ENCODE assay signal across 10 cellular contexts in genomic region chr6:42339991-42340401, GRCh38.
DNase-seq lines count a peak whose midpoint lies in the region; ATAC-seq and TF ChIP-seq lines count a peak whose summit lies in the region.
"Had no signal": no experiment of that assay in that cellular context is flagged by ENCODE, and none has a peak within 500 bp of the region (broad histone marks: within the 10 kb centered on the region; RNA-seq: fewer than 3 reads in every experiment).

No MANE protein-coding gene starts in this region.

- no peaks in the 10 kb centered on the region for H3K9me3 ChIP-seq in vagina
- no peaks in the 10 kb centered on the region for H3K9me3 ChIP-seq in colonic mucosa
- no peaks in the 10 kb centered on the region for H3K9me3 ChIP-seq in A673 (ENCODE audit: low read depth, low read length, poor library complexity, severe bottlenecking)
- H3K9me3 ChIP-seq in mucosa of descending colon, result no peaks in the 10 kb centered on the region
- H3K9me3 ChIP-seq: stomach had no signal

- H3K4me3 Mint-ChIP-seq in activated naive CD4-positive, alpha-beta T cell treated with anti-CD3 and anti-CD28 coated beads for 36 hours, result no peak overlapping the region
- peak overlapping the region; percentile 57 for H3K4me3 Mint-ChIP-seq in activated naive CD4-positive, alpha-beta T cell treated with anti-CD3 and anti-CD28 coated beads, Interleukin-2, amount 50 U/mL, for 24 hours
- H3K4me3 Mint-ChIP-seq: nephron had no signal

- ATAC-seq in HG03280 (IDR thresholded peaks at IDR 0.05; ENCODE audit: unreplicated experiment) (peak; percentile 68), mucosa of descending colon (no peak)

- no peaks in the 10 kb centered on the region for H3K9me3 Mint-ChIP-seq in activated naive CD4-positive, alpha-beta T cell treated with anti-CD3 and anti-CD28 coated beads for 36 hours
- H3K9me3 Mint-ChIP-seq in activated naive CD4-positive, alpha-beta T cell treated with anti-CD3 and anti-CD28 coated beads, Interleukin-2, amount 50 U/mL, for 24 hours, result no peaks in the 10 kb centered on the region
- H3K9me3 Mint-ChIP-seq: nephron had no signal

- H3K27me3 Mint-ChIP-seq in activated naive CD4-positive, alpha-beta T cell treated with anti-CD3 and anti-CD28 coated beads for 36 hours (ENCODE audit: low read depth), result no peaks in the 10 kb centered on the region
- H3K27me3 Mint-ChIP-seq in activated naive CD4-positive, alpha-beta T cell treated with anti-CD3 and anti-CD28 coated beads, Interleukin-2, amount 50 U/mL, for 24 hours, result no peaks in the 10 kb centered on the region

- no peak for TF ChIP-seq POLR2A in vagina (IDR thresholded peaks at IDR 0.05)

- peak overlapping the region; percentile 61 for H3K27ac Mint-ChIP-seq in activated naive CD4-positive, alpha-beta T cell treated with anti-CD3 and anti-CD28 coated beads for 36 hours
- H3K27ac Mint-ChIP-seq in activated naive CD4-positive, alpha-beta T cell treated with anti-CD3 and anti-CD28 coated beads, Interleukin-2, amount 50 U/mL, for 24 hours, result peak overlapping the region; percentile 78
- H3K27ac Mint-ChIP-seq: nephron had no signal

- TF ChIP-seq CTCF in vagina (IDR thresholded peaks at IDR 0.05) (no peak), colonic mucosa (IDR thresholded peaks at IDR 0.05) (no peak), A673 (conservative IDR thresholded peaks at IDR 0.05; ENCODE audit: low read depth, low read length) (no peak), mucosa of descending colon (IDR thresholded peaks at IDR 0.05) (no peak)

- POLR2A ChIA-PET in A673 (lab: Charles Lee; ENCODE audit: low non-redundant PET), result interaction anchor here (0.6 kb wide), 1 partner anchor 44 kb away, joined by 3 read pairs; no protein-coding TSS in a partner anchor

- H3K9ac ChIP-seq in colonic mucosa (ENCODE audit: low read depth in 2 of 2, low read length in 2 of 2), result no peak overlapping the region

- H3K27ac ChIP-seq in vagina (peak overlapping the region; percentile 23), colonic mucosa (no peak overlapping the region), A673 (ENCODE audit: low read depth, low read length, poor library complexity, severe bottlenecking) (no peak overlapping the region)
- H3K27ac ChIP-seq: stomach had no signal

- H3K4me1 ChIP-seq in vagina, result peaks cover 25% of the 10 kb centered on the region
- no peaks in the 10 kb centered on the region for H3K4me1 ChIP-seq in colonic mucosa
- H3K4me1 ChIP-seq in A673 (ENCODE audit: insufficient read depth, low read length, poor library complexity, severe bottlenecking), result no peaks in the 10 kb centered on the region
- no peaks in the 10 kb centered on the region for H3K4me1 ChIP-seq in mucosa of descending colon (ENCODE audit: low read depth)

- H3K4me3 ChIP-seq in vagina (no peak overlapping the region), colonic mucosa (no peak overlapping the region), A673 (ENCODE audit: low read depth, low read length, poor library complexity, severe bottlenecking) (no peak overlapping the region), mucosa of descending colon (no peak overlapping the region)
- H3K4me3 ChIP-seq: stomach had no signal

- peaks cover 47% of the 10 kb centered on the region for H3K4me1 Mint-ChIP-seq in activated naive CD4-positive, alpha-beta T cell treated with anti-CD3 and anti-CD28 coated beads for 36 hours (ENCODE audit: low read depth)
- peaks cover 55% of the 10 kb centered on the region for H3K4me1 Mint-ChIP-seq in activated naive CD4-positive, alpha-beta T cell treated with anti-CD3 and anti-CD28 coated beads, Interleukin-2, amount 50 U/mL, for 24 hours
- H3K4me1 Mint-ChIP-seq: nephron had no signal

- H3K36me3 Mint-ChIP-seq in activated naive CD4-positive, alpha-beta T cell treated with anti-CD3 and anti-CD28 coated beads for 36 hours (ENCODE audit: low read depth), result no peaks in the 10 kb centered on the region
- peaks cover 12% of the 10 kb centered on the region for H3K36me3 Mint-ChIP-seq in activated naive CD4-positive, alpha-beta T cell treated with anti-CD3 and anti-CD28 coated beads, Interleukin-2, amount 50 U/mL, for 24 hours

- intact Hi-C loops in activated naive CD4-positive, alpha-beta T cell treated with anti-CD3 and anti-CD28 coated beads for 36 hours (cut with micrococcal nuclease), result loop anchor here (1.0 to 2.0 kb wide), 9 partner anchors 17 to 181 kb away; partner anchors contain the start of gene TRERF1
- intact Hi-C loops in vagina (cut with DNase I) (no loop called here), colonic mucosa (cut with DNase I) (no loop called here), A673 (cut with micrococcal nuclease; ENCODE audit: unreplicated experiment) (no loop called here), mucosa of descending colon (cut with DNase I, micrococcal nuclease) (no loop called here)

- CTCF ChIA-PET in activated naive CD4-positive, alpha-beta T cell treated with anti-CD3 and anti-CD28 coated beads for 36 hours (lab: Charles Lee), result interaction anchor here (0.8 to 1.6 kb wide), 7 partner anchors 18 to 208 kb away, joined by 3 to 9 read pairs (median 4); no protein-coding TSS in a partner anchor
- CTCF ChIA-PET in A673 (lab: Charles Lee), result no interaction called here

- no peaks in the 10 kb centered on the region for H3K27me3 ChIP-seq in vagina
- no peaks in the 10 kb centered on the region for H3K27me3 ChIP-seq in colonic mucosa
- H3K27me3 ChIP-seq in A673 (replicated peaks; ENCODE audit: insufficient read depth, low read depth, low read length, poor library complexity), result no peaks in the 10 kb centered on the region
- H3K27me3 ChIP-seq: stomach had no signal

- H3K36me3 ChIP-seq in vagina (no peaks in the 10 kb centered on the region), colonic mucosa (no peaks in the 10 kb centered on the region), A673 (ENCODE audit: insufficient read depth, low read length, poor library complexity, severe bottlenecking) (no peaks in the 10 kb centered on the region), mucosa of descending colon (ENCODE audit: low read depth) (no peaks in the 10 kb centered on the region)
- H3K36me3 ChIP-seq: stomach had no signal

- peak; percentile 72 for DNase-seq in activated naive CD4-positive, alpha-beta T cell treated with anti-CD3 and anti-CD28 coated beads for 36 hours
- DNase-seq in activated naive CD4-positive, alpha-beta T cell (lab: John Stamatoyannopoulos, UW), result no peak
- no peak for DNase-seq in vagina (ENCODE audit: extremely low spot score in 2 of 2)
- DNase-seq in colonic mucosa, result no peak
- DNase-seq in A673 (ENCODE audit: low spot score), result no peak
- DNase-seq in mucosa of descending colon, result no peak
- DNase-seq: stomach had no signal

- BruUV-seq in A673 (replicated peaks; lab: Mats Ljungman, UMichigan), result no TSS peak
